14 cellular contexts compared by ENCODE assay signal in the genomic region with DNA sequence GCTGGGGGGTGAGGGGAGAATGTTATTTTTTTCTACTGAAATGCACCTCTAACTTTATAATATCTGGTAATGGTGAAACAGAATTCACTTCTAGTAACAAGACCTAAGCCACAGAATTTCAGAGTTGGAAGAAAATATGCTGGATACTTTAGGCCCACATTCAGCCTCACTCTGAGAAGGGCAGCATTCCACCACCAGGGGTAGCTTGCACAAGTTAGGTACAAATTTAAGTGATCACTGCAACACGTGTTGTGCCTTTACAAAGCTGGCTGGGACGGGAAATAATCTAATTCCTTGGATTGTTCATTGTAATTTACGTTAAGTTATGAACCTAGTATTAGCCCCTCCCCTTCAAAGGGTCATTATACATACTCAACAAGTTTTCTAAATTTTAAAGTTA.
A peak's percentile ranks its signal among the peaks of the same experiment; 100 is the strongest.
DNase-seq lines count a peak whose midpoint lies in the region; ATAC-seq, FAIRE-seq and TF ChIP-seq lines count a peak whose summit lies in the region.
"Had no signal": no experiment of that assay in that cellular context is flagged by ENCODE, and none has a peak within 500 bp of the region (broad histone marks: within the 10 kb centered on the region; RNA-seq: fewer than 3 reads in every experiment).

No MANE protein-coding gene starts in this region.

- H3K9ac ChIP-seq in fibroblast of lung (ENCODE audit: insufficient read depth, low read length), result no peak overlapping the region

- peak overlapping the region; percentile 89 for H3K27ac ChIP-seq in Panc1 (ENCODE audit: low read length)
- no peak overlapping the region for H3K27ac ChIP-seq in fibroblast of lung (ENCODE audit: insufficient read depth, low read length)
- H3K27ac ChIP-seq in pancreas, result no peak overlapping the region

- H3K27me3 Mint-ChIP-seq in progenitor cell of endocrine pancreas, result no peaks in the 10 kb centered on the region
- no peaks in the 10 kb centered on the region for H3K27me3 Mint-ChIP-seq in activated CD4-positive, alpha-beta memory T cell treated with anti-CD3 and anti-CD28 coated beads, Interleukin-2, amount 10 ng/mL, durations not matched to agents 7 days and 5 days
- H3K27me3 Mint-ChIP-seq in T-helper 2 cell treated with Interferon-gamma antibody and Interleukin-4, amounts not matched to agents 5 μg/mL and 100 μg/mL, for 36 hours (ENCODE audit: low read depth), result no peaks in the 10 kb centered on the region
- H3K27me3 Mint-ChIP-seq: activated naive CD8-positive, alpha-beta T cell treated with anti-CD3 and anti-CD28 coated beads, Interleukin-2, amount 10 ng/mL, durations not matched to agents 7 days and 5 days had no signal

- peaks cover 33% of the 10 kb centered on the region for H3K4me1 ChIP-seq in Panc1 (ENCODE audit: control insufficient read depth, insufficient read depth, low read length)
- peaks cover 4% of the 10 kb centered on the region for H3K4me1 ChIP-seq in fibroblast of lung (ENCODE audit: control insufficient read depth, extremely low read depth, insufficient read depth, low read length)
- peaks cover 0 to 20% (median 14%) of the 10 kb centered on the region in 3 donors for H3K4me1 ChIP-seq in pancreas

- H3K27ac Mint-ChIP-seq in progenitor cell of endocrine pancreas, result no peak overlapping the region
- H3K27ac Mint-ChIP-seq in activated CD4-positive, alpha-beta memory T cell treated with anti-CD3 and anti-CD28 coated beads, Interleukin-2, amount 10 ng/mL, durations not matched to agents 7 days and 5 days, result no peak overlapping the region
- no peak overlapping the region for H3K27ac Mint-ChIP-seq in T-helper 2 cell treated with Interferon-gamma antibody and Interleukin-4, amounts not matched to agents 5 μg/mL and 100 μg/mL, for 36 hours
- H3K27ac Mint-ChIP-seq: activated naive CD8-positive, alpha-beta T cell treated with anti-CD3 and anti-CD28 coated beads, Interleukin-2, amount 10 ng/mL, durations not matched to agents 7 days and 5 days had no signal

- intact Hi-C loops in Panc1 (cut with micrococcal nuclease; ENCODE audit: unreplicated experiment) (loop anchor here (5.0 to 10.0 kb wide), 2 partner anchors 192 to 265 kb away; partner anchors contain the start of gene RGCC), pancreas (cut with DNase I) (no loop called here)

- ATAC-seq in Panc1 (no peak), pancreas (no peak)
- ATAC-seq: GM12878, Right ventricle myocardium inferior had no signal

- H3K4me1 Mint-ChIP-seq in progenitor cell of endocrine pancreas (ENCODE audit: low read depth), result peaks cover 32% of the 10 kb centered on the region
- H3K4me1 Mint-ChIP-seq in activated CD4-positive, alpha-beta memory T cell treated with anti-CD3 and anti-CD28 coated beads, Interleukin-2, amount 10 ng/mL, durations not matched to agents 7 days and 5 days, result peaks cover 12% of the 10 kb centered on the region
- peaks cover 8% of the 10 kb centered on the region for H3K4me1 Mint-ChIP-seq in T-helper 2 cell treated with Interferon-gamma antibody and Interleukin-4, amounts not matched to agents 5 μg/mL and 100 μg/mL, for 36 hours (ENCODE audit: low read depth)

- H3K27me3 ChIP-seq in Panc1 (ENCODE audit: control insufficient read depth, insufficient read depth, low read length) (no peaks in the 10 kb centered on the region), fibroblast of lung (ENCODE audit: control insufficient read depth, insufficient read depth, low read length) (no peaks in the 10 kb centered on the region), pancreas (no peaks in the 10 kb centered on the region)

- H3K79me2 ChIP-seq in fibroblast of lung (ENCODE audit: control insufficient read depth, insufficient read depth, low read length), result no peaks in the 10 kb centered on the region

- POLR2A ChIA-PET in Panc1 (lab: Charles Lee), result no interaction called here
- POLR2A ChIA-PET in activated CD4-positive, alpha-beta memory T cell treated with anti-CD3 and anti-CD28 coated beads, Interleukin-2, amount 10 ng/mL, durations not matched to agents 7 days and 5 days (lab: Charles Lee), result interaction anchor here (1.0 kb wide), 2 partner anchors 186 to 190 kb away, joined by 3 read pairs; no protein-coding TSS in a partner anchor

- H3K4me3 ChIP-seq in Panc1 (ENCODE audit: low read depth in 2 of 2, low read length in 2 of 2), result no peak overlapping the region
- no peak overlapping the region for H3K4me3 ChIP-seq in fibroblast of lung (replicated peaks in 1 of 4; ENCODE audit: control extremely low read depth in 1 of 4, insufficient read depth in 1 of 4, low read depth in 3 of 4, low read length in 4 of 4)
- H3K4me3 ChIP-seq in pancreas, result no peak overlapping the region
- H3K4me3 ChIP-seq: GM12878 had no signal

- DNase-seq in NCI-H2227 (lab: John Stamatoyannopoulos, UW; ENCODE audit: unreplicated experiment) (peak; percentile 1), NCI-H2227 treated with DMSO at 0.1 percent for 48 hours (lab: John Stamatoyannopoulos, UW) (no peak), Panc1 (ENCODE audit: low read depth, low spot score) (no peak), fibroblast of lung (ENCODE audit: low read depth in 2 of 2) (peak; percentile 36 to 42), progenitor cell of endocrine pancreas (ENCODE audit: low spot score, unreplicated experiment) (no peak), pancreas (no peak)
- DNase-seq in activated CD4-positive, alpha-beta memory T cell treated with anti-CD3 and anti-CD28 coated beads, Interleukin-2, amount 10 ng/mL, durations not matched to agents 7 days and 5 days, result no peak
- DNase-seq in T-helper 2 cell treated with Interferon-gamma antibody and Interleukin-4, amounts not matched to agents 5 μg/mL and 100 μg/mL, for 36 hours (ENCODE audit: low spot score), result no peak
- DNase-seq: activated CD4-positive, alpha-beta T cell treated with anti-CD3 and anti-CD28 coated beads, Interleukin-2, amount 50 U/mL, for 4 hours; activated naive CD8-positive, alpha-beta T cell treated with anti-CD3 and anti-CD28 coated beads, Interleukin-2, amount 10 ng/mL, durations not matched to agents 7 days and 5 days; glutamatergic neuron; NCI-H1694 had no signal

- in situ Hi-C loops in Panc1 (cut with HindIII; ENCODE audit: low pct_unique_long_range_greater_than_20kb, low sequenced_read_pairs), result no loop called here

- H3K9me3 ChIP-seq in Panc1 (ENCODE audit: control insufficient read depth, insufficient read depth, low read depth, low read length) (no peaks in the 10 kb centered on the region), fibroblast of lung (ENCODE audit: control insufficient read depth, insufficient read depth, low read depth, low read length) (no peaks in the 10 kb centered on the region), pancreas (no peaks in the 10 kb centered on the region)

- CTCF ChIA-PET in Panc1 (lab: Charles Lee), result no interaction called here
- CTCF ChIA-PET in activated CD4-positive, alpha-beta memory T cell treated with anti-CD3 and anti-CD28 coated beads, Interleukin-2, amount 10 ng/mL, durations not matched to agents 7 days and 5 days (lab: Charles Lee), result interaction anchor here (0.5 to 2.2 kb wide), 2 partner anchors 191 to 357 kb away, joined by 4 to 24 read pairs; partner anchors contain the start of gene RGCC

- H2AFZ ChIP-seq in fibroblast of lung (ENCODE audit: low read length), result no peak overlapping the region

- no peak overlapping the region for H3K4me3 Mint-ChIP-seq in progenitor cell of endocrine pancreas (ENCODE audit: low read depth)
- no peak overlapping the region for H3K4me3 Mint-ChIP-seq in activated CD4-positive, alpha-beta memory T cell treated with anti-CD3 and anti-CD28 coated beads, Interleukin-2, amount 10 ng/mL, durations not matched to agents 7 days and 5 days
- no peak overlapping the region for H3K4me3 Mint-ChIP-seq in T-helper 2 cell treated with Interferon-gamma antibody and Interleukin-4, amounts not matched to agents 5 μg/mL and 100 μg/mL, for 36 hours
- H3K4me3 Mint-ChIP-seq: activated naive CD8-positive, alpha-beta T cell treated with anti-CD3 and anti-CD28 coated beads, Interleukin-2, amount 10 ng/mL, durations not matched to agents 7 days and 5 days had no signal

- TF ChIP-seq CTCF in Panc1 (IDR thresholded peaks at IDR 0.05), result peak; percentile 37
- peak; percentile 16 to 56 for TF ChIP-seq CTCF in fibroblast of lung (conservative IDR thresholded peaks at IDR 0.05 in 1 of 2, IDR thresholded peaks at IDR 0.05 in 1 of 2; ENCODE audit: low read depth in 1 of 2, low read length in 2 of 2)
- TF ChIP-seq CTCF in progenitor cell of endocrine pancreas (IDR thresholded peaks at IDR 0.05; ENCODE audit: unreplicated experiment), result peak; percentile 51
- no peak for TF ChIP-seq CTCF in pancreas (IDR thresholded peaks at IDR 0.05)

- 78 to 84% methylated on average over 3 of the region's 3 CpGs for WGBS in pancreas, 2 donors

- peaks cover 6% of the 10 kb centered on the region for H3K36me3 Mint-ChIP-seq in progenitor cell of endocrine pancreas (ENCODE audit: insufficient read depth)
- H3K36me3 Mint-ChIP-seq in activated CD4-positive, alpha-beta memory T cell treated with anti-CD3 and anti-CD28 coated beads, Interleukin-2, amount 10 ng/mL, durations not matched to agents 7 days and 5 days (ENCODE audit: low read depth), result no peaks in the 10 kb centered on the region
- no peaks in the 10 kb centered on the region for H3K36me3 Mint-ChIP-seq in T-helper 2 cell treated with Interferon-gamma antibody and Interleukin-4, amounts not matched to agents 5 μg/mL and 100 μg/mL, for 36 hours (ENCODE audit: low read depth)
- H3K36me3 Mint-ChIP-seq: activated naive CD8-positive, alpha-beta T cell treated with anti-CD3 and anti-CD28 coated beads, Interleukin-2, amount 10 ng/mL, durations not matched to agents 7 days and 5 days had no signal

- no peak overlapping the region for H3K4me2 ChIP-seq in fibroblast of lung (ENCODE audit: extremely low read depth, insufficient read depth, low read length)

- no peaks in the 10 kb centered on the region for H3K36me3 ChIP-seq in Panc1 (ENCODE audit: control insufficient read depth, insufficient read depth, low read length)
- H3K36me3 ChIP-seq in fibroblast of lung (ENCODE audit: control insufficient read depth, insufficient read depth, low read length), result no peaks in the 10 kb centered on the region
- no peaks in the 10 kb centered on the region for H3K36me3 ChIP-seq in pancreas

- peaks cover 2% of the 10 kb centered on the region for H3K9me3 Mint-ChIP-seq in progenitor cell of endocrine pancreas (ENCODE audit: low read depth)
- no peaks in the 10 kb centered on the region for H3K9me3 Mint-ChIP-seq in activated CD4-positive, alpha-beta memory T cell treated with anti-CD3 and anti-CD28 coated beads, Interleukin-2, amount 10 ng/mL, durations not matched to agents 7 days and 5 days
- H3K9me3 Mint-ChIP-seq in T-helper 2 cell treated with Interferon-gamma antibody and Interleukin-4, amounts not matched to agents 5 μg/mL and 100 μg/mL, for 36 hours, result no peaks in the 10 kb centered on the region
- H3K9me3 Mint-ChIP-seq: activated naive CD8-positive, alpha-beta T cell treated with anti-CD3 and anti-CD28 coated beads, Interleukin-2, amount 10 ng/mL, durations not matched to agents 7 days and 5 days had no signal

- no TSS peak for BruUV-seq in Panc1 (replicated peaks; lab: Mats Ljungman, UMichigan)

- no peak for FAIRE-seq in pancreas (lab: Jason Lieb, UNC)
- FAIRE-seq: GM12878 had no signal

- no peaks in the 10 kb centered on the region for H4K20me1 ChIP-seq in fibroblast of lung (ENCODE audit: control insufficient read depth, extremely low read depth, insufficient read depth, low read length)

Comparison
In these comparisons a context has a peak if more than half of its experiments do, and no peak if none do; other contexts are left out.
1. DNase-seq: peak in NCI-H2227 (single experiment) and fibroblast of lung (2 of 2); none in NCI-H2227 treated with DMSO at 0.1 percent for 48 hours (single experiment), Panc1 (single experiment), progenitor cell of endocrine pancreas (single experiment), activated CD4-positive, alpha-beta memory T cell treated with anti-CD3 and anti-CD28 coated beads, Interleukin-2, amount 10 ng/mL, durations not matched to agents 7 days and 5 days (single experiment), T-helper 2 cell treated with Interferon-gamma antibody and Interleukin-4, amounts not matched to agents 5 μg/mL and 100 μg/mL, for 36 hours (single experiment) and pancreas (0 of 6).
2. CTCF ChIP-seq: peak in Panc1 (single experiment), fibroblast of lung (2 of 2) and progenitor cell of endocrine pancreas (single experiment); none in pancreas (0 of 4).